ENCODE assay signal across 8 cellular contexts in genomic region chr2:180124273-180124881, GRCh38.
DNase-seq lines count a peak whose midpoint lies in the region; TF ChIP-seq lines count a peak whose summit lies in the region.

No MANE protein-coding gene starts in this region.

- H3K27me3 Mint-ChIP-seq in HFFc6 (ENCODE audit: insufficient read depth) = no peaks in the 10 kb centered on the region

- H3K27me3 ChIP-seq in A673 (replicated peaks; ENCODE audit: insufficient read depth, low read depth, low read length, poor library complexity) = peaks cover 4% of the 10 kb centered on the region
- no peaks in the 10 kb centered on the region for H3K27me3 ChIP-seq in fibroblast of lung (ENCODE audit: control insufficient read depth, insufficient read depth, low read length)
- H3K27me3 ChIP-seq in osteoblast (ENCODE audit: insufficient read depth, low read length) = no peaks in the 10 kb centered on the region

- no peak overlapping the region for H3K4me3 Mint-ChIP-seq in HFFc6

- H3K36me3 ChIP-seq in A673 (ENCODE audit: insufficient read depth, low read length, poor library complexity, severe bottlenecking) (no peaks in the 10 kb centered on the region), fibroblast of lung (ENCODE audit: control insufficient read depth, insufficient read depth, low read length) (no peaks in the 10 kb centered on the region), osteoblast (ENCODE audit: insufficient read depth, low read length) (no peaks in the 10 kb centered on the region)

- H3K4me1 ChIP-seq in A673 (ENCODE audit: insufficient read depth, low read length, poor library complexity, severe bottlenecking) (no peaks in the 10 kb centered on the region), fibroblast of lung (ENCODE audit: control insufficient read depth, extremely low read depth, insufficient read depth, low read length) (peaks cover 10% of the 10 kb centered on the region), osteoblast (ENCODE audit: insufficient read depth, low read length) (peaks cover 9% of the 10 kb centered on the region)

- no peaks in the 10 kb centered on the region for H3K9me3 ChIP-seq in A673 (ENCODE audit: low read depth, low read length, poor library complexity, severe bottlenecking)
- no peaks in the 10 kb centered on the region for H3K9me3 ChIP-seq in fibroblast of lung (ENCODE audit: control insufficient read depth, insufficient read depth, low read depth, low read length)
- H3K9me3 ChIP-seq in osteoblast (ENCODE audit: low read depth, low read length) = no peaks in the 10 kb centered on the region

- peak; percentile 67 for TF ChIP-seq CTCF in A673 (conservative IDR thresholded peaks at IDR 0.05; ENCODE audit: low read depth, low read length)
- TF ChIP-seq CTCF in GM12872 (IDR thresholded peaks at IDR 0.05; ENCODE audit: insufficient read depth, low read depth, low read length) = peak; percentile 45; the same call in 2 of the 3 replicates
- TF ChIP-seq CTCF in HFFc6 (IDR thresholded peaks at IDR 0.05) = peak; percentile 88
- TF ChIP-seq CTCF in fibroblast of lung (conservative IDR thresholded peaks at IDR 0.05 in 1 of 2, IDR thresholded peaks at IDR 0.05 in 1 of 2; ENCODE audit: low read depth in 1 of 2, low read length in 2 of 2) = peak; percentile 45 to 57
- TF ChIP-seq CTCF in osteoblast (IDR thresholded peaks at IDR 0.05; ENCODE audit: extremely low read depth, low read depth, low read length) = peak; percentile 66

- DNase-seq in A673 (ENCODE audit: low spot score) (peak; percentile 81), HFFc6 (peak; percentile 54), NCI-H1048 (lab: John Stamatoyannopoulos, UW) (peak; percentile 15), SK-N-DZ (ENCODE audit: low spot score) (peak; percentile 71), fibroblast of lung (ENCODE audit: low read depth in 2 of 2) (peak; percentile 46 to 81), osteoblast (ENCODE audit: insufficient read length, low spot score, missing footprints) (peak; percentile 75)
- no peak for DNase-seq in activated CD4-positive, alpha-beta T cell treated with anti-CD3 and anti-CD28 coated beads for 1 hour

- CTCF ChIA-PET in A673 (lab: Charles Lee) = interaction anchor here (1.0 to 1.5 kb wide), 3 partner anchors 855 to 1591 kb away, joined by 3 to 6 read pairs (median 5); partner anchors contain the start of gene UBE2E3

- no peaks in the 10 kb centered on the region for H3K9me3 Mint-ChIP-seq in HFFc6

- intact Hi-C loops in A673 (cut with micrococcal nuclease; ENCODE audit: unreplicated experiment) = loop anchor here (2.0 to 10.0 kb wide), 5 partner anchors 856 to 1450 kb away; partner anchors contain the start of gene UBE2E3

- POLR2A ChIA-PET in A673 (lab: Charles Lee; ENCODE audit: low non-redundant PET) = no interaction called here

- no peaks in the 10 kb centered on the region for H3K79me2 ChIP-seq in fibroblast of lung (ENCODE audit: control insufficient read depth, insufficient read depth, low read length)
- H3K79me2 ChIP-seq in osteoblast (ENCODE audit: insufficient read depth, low read length) = no peaks in the 10 kb centered on the region

- H3K4me2 ChIP-seq in fibroblast of lung (ENCODE audit: extremely low read depth, insufficient read depth, low read length) (no peak overlapping the region), osteoblast (ENCODE audit: insufficient read depth, low read length) (peak overlapping the region; percentile 30)

- no peak overlapping the region for H3K9ac ChIP-seq in fibroblast of lung (ENCODE audit: insufficient read depth, low read length)

- no peak overlapping the region for H3K4me3 ChIP-seq in A673 (ENCODE audit: low read depth, low read length, poor library complexity, severe bottlenecking)
- no peak overlapping the region for H3K4me3 ChIP-seq in fibroblast of lung (replicated peaks in 1 of 4; ENCODE audit: control extremely low read depth in 1 of 4, insufficient read depth in 1 of 4, low read depth in 3 of 4, low read length in 4 of 4)
- no peak overlapping the region for H3K4me3 ChIP-seq in osteoblast (ENCODE audit: insufficient read depth, low read length)

- H4K20me1 ChIP-seq in fibroblast of lung (ENCODE audit: control insufficient read depth, extremely low read depth, insufficient read depth, low read length) = no peaks in the 10 kb centered on the region
- H4K20me1 ChIP-seq in osteoblast (ENCODE audit: insufficient read depth, low read length) = no peaks in the 10 kb centered on the region

- H3K36me3 Mint-ChIP-seq in HFFc6 (ENCODE audit: low read depth) = no peaks in the 10 kb centered on the region

- peaks cover 48% of the 10 kb centered on the region for H3K4me1 Mint-ChIP-seq in HFFc6 (ENCODE audit: low read depth)

- H2AFZ ChIP-seq in fibroblast of lung (ENCODE audit: low read length) = no peak overlapping the region
- H2AFZ ChIP-seq in osteoblast (ENCODE audit: low read length) = no peak overlapping the region

- H3K27ac Mint-ChIP-seq in HFFc6 = 0 out of 2 replicates have a peak overlapping the region, but pooled peaks have one; percentile 15

- BruUV-seq in A673 (replicated peaks; lab: Mats Ljungman, UMichigan) = no TSS peak

- H3K27ac ChIP-seq in A673 (ENCODE audit: low read depth, low read length, poor library complexity, severe bottlenecking) (no peak overlapping the region), fibroblast of lung (ENCODE audit: insufficient read depth, low read length) (no peak overlapping the region), osteoblast (ENCODE audit: low read depth, low read length) (no peak overlapping the region)
